8 cellular contexts compared by ENCODE assay signal in genomic region chr10:62083413-62083794, GRCh38.
DNase-seq lines count a peak whose midpoint lies in the region; ATAC-seq and TF ChIP-seq lines count a peak whose summit lies in the region.

No MANE protein-coding gene starts in this region.

- DNase-seq in activated naive CD4-positive, alpha-beta T cell treated with anti-CD3 and anti-CD28 coated beads, Interleukin-2, amount 50 U/mL, for 16 hours = no peak
- DNase-seq in adipocyte (ENCODE audit: low read depth) = peak; percentile 68
- peak; percentile 30 for DNase-seq in kidney tubule cell (ENCODE audit: low spot score)
- no peak for DNase-seq in thyroid gland
- DNase-seq in C1 segment of cervical spinal cord (lab: John Stamatoyannopoulos, UW) = no peak
- no peak for DNase-seq in pons (ENCODE audit: low spot score)

- peaks cover 72% of the 10 kb centered on the region for H3K4me1 Mint-ChIP-seq in activated naive CD4-positive, alpha-beta T cell treated with anti-CD3 and anti-CD28 coated beads, Interleukin-2, amount 50 U/mL, for 24 hours

- H3K4me1 ChIP-seq in adipocyte (ENCODE audit: control insufficient read depth, insufficient read depth, low read length) (peaks cover 89% of the 10 kb centered on the region), thyroid gland (peaks cover 29 to 31% of the 10 kb centered on the region in 2 donors)

- no peaks in the 10 kb centered on the region for H3K9me3 ChIP-seq in adipocyte (ENCODE audit: control insufficient read depth, low read length)
- H3K9me3 ChIP-seq in thyroid gland = no peaks in the 10 kb centered on the region

- H3K27me3 ChIP-seq in adipocyte (replicated peaks; ENCODE audit: control insufficient read depth, insufficient read depth, low read length) (no peaks in the 10 kb centered on the region), thyroid gland (no peaks in the 10 kb centered on the region)

- ATAC-seq in GM18520 (IDR thresholded peaks at IDR 0.05; ENCODE audit: unreplicated experiment) = no peak

- no peaks in the 10 kb centered on the region for H3K27me3 Mint-ChIP-seq in activated naive CD4-positive, alpha-beta T cell treated with anti-CD3 and anti-CD28 coated beads, Interleukin-2, amount 50 U/mL, for 24 hours

- peak overlapping the region; percentile 45 to 74 (median 69) for H3K27ac ChIP-seq in thyroid gland

- TF ChIP-seq CTCF in thyroid gland (IDR thresholded peaks at IDR 0.05) = no peak

- H3K27ac Mint-ChIP-seq in activated naive CD4-positive, alpha-beta T cell treated with anti-CD3 and anti-CD28 coated beads, Interleukin-2, amount 50 U/mL, for 24 hours = peak overlapping the region; percentile 85

- intact Hi-C loops in thyroid gland (cut with DNase I) = no loop called here

- peaks cover 34% of the 10 kb centered on the region for H3K36me3 Mint-ChIP-seq in activated naive CD4-positive, alpha-beta T cell treated with anti-CD3 and anti-CD28 coated beads, Interleukin-2, amount 50 U/mL, for 24 hours

- peaks cover 51% of the 10 kb centered on the region for H3K36me3 ChIP-seq in adipocyte (ENCODE audit: control insufficient read depth, insufficient read depth, low read length, severe bottlenecking)
- peaks cover 0 to 7% of the 10 kb centered on the region in 2 donors for H3K36me3 ChIP-seq in thyroid gland

- H3K9me3 Mint-ChIP-seq in activated naive CD4-positive, alpha-beta T cell treated with anti-CD3 and anti-CD28 coated beads, Interleukin-2, amount 50 U/mL, for 24 hours = peaks cover 4% of the 10 kb centered on the region

- H3K4me3 ChIP-seq in adipocyte (ENCODE audit: low read length) (peak overlapping the region; percentile 42), thyroid gland (replicated peaks in 1 of 3) (no peak overlapping the region)

- peak overlapping the region; percentile 70 for H3K4me3 Mint-ChIP-seq in activated naive CD4-positive, alpha-beta T cell treated with anti-CD3 and anti-CD28 coated beads, Interleukin-2, amount 50 U/mL, for 24 hours

- 42 to 59% methylated on average over 2 of the region's 2 CpGs for whole genome bisulfite sequencing in thyroid gland, 2 donors

- peak overlapping the region; percentile 84 for H3K9ac ChIP-seq in adipocyte (ENCODE audit: low read length)

- no peak for TF ChIP-seq POLR2A in thyroid gland (IDR thresholded peaks at IDR 0.05)

Comparison
In these comparisons a context has a peak if more than half of its experiments do, and no peak if none do; other contexts are left out.
1. DNase-seq: peak in adipocyte (single experiment) and kidney tubule cell (single experiment); none in activated naive CD4-positive, alpha-beta T cell treated with anti-CD3 and anti-CD28 coated beads, Interleukin-2, amount 50 U/mL, for 16 hours (single experiment), thyroid gland (0 of 2), C1 segment of cervical spinal cord (0 of 14) and pons (single experiment).